ENCODE assay signal across 1 cellular context in the genomic region with DNA sequence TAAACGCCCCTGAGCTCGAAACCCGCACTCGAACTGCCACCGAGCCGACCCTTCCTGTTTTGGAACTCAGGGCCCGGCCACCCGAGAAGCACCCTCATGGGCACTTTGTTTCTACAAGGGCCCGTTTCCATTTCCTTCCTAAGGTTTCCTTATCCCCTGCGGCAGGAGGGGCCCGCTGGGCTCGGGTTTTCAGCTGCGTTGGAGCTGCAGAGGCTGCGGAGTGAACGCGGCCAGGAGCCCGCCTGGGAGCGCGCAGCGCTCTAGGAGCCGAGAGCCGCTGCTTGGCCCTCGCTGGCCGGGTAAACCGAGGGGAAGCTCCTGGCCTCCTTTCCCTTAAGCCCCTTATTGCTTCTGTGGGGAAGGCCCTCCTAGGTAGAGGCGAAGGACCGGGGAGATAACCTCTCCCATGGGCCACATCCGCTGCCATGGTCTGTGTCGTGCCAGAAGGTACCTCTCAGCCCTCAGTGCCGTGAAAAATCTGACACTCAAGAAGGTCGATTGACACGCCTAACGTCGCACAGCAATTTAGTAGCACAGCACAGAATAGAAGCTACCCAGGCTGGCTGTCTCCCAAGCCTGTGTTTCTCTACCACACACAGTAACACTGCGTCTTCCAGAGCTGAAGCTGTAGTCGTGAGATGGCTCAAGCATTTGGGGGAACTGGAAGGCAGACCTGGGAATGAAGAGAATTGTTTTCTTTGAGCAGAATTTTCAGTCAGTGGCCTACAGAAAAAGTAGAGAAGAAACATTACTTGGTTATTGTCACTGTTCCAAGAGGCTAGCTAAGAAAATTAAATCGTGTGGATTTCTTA.
TF ChIP-seq lines count a peak whose summit lies in the region.

No MANE protein-coding gene starts in this region.

TF ChIP-seq in K562, 482 proteins besides CTCF, POLR2A, EP300 and RAD21 (continued from another document and continues in another):
- TF ChIP-seq GABPA (tag; conservative IDR thresholded peaks at IDR 0.05; ENCODE audit: low read depth) = peak; percentile 15; the same call in 1 of the 2 replicates
- TF ChIP-seq, protein P1, sequence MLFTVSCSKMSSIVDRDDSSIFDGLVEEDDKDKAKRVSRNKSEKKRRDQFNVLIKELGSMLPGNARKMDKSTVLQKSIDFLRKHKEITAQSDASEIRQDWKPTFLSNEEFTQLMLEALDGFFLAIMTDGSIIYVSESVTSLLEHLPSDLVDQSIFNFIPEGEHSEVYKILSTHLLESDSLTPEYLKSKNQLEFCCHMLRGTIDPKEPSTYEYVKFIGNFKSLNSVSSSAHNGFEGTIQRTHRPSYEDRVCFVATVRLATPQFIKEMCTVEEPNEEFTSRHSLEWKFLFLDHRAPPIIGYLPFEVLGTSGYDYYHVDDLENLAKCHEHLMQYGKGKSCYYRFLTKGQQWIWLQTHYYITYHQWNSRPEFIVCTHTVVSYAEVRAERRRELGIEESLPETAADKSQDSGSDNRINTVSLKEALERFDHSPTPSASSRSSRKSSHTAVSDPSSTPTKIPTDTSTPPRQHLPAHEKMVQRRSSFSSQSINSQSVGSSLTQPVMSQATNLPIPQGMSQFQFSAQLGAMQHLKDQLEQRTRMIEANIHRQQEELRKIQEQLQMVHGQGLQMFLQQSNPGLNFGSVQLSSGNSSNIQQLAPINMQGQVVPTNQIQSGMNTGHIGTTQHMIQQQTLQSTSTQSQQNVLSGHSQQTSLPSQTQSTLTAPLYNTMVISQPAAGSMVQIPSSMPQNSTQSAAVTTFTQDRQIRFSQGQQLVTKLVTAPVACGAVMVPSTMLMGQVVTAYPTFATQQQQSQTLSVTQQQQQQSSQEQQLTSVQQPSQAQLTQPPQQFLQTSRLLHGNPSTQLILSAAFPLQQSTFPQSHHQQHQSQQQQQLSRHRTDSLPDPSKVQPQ (CRISPR knock-in tag; IDR thresholded peaks at IDR 0.05; ENCODE audit: borderline replicate concordance) = no peak
- no peak for TF ChIP-seq TGIF2 (CRISPR knock-in tag; IDR thresholded peaks at IDR 0.05)
- TF ChIP-seq PTBP1 (IDR thresholded peaks at IDR 0.05; ENCODE audit: low read depth, low read length) = no peak
- no peak for TF ChIP-seq TBL1XR1 (IDR thresholded peaks at IDR 0.05; ENCODE audit: low read length in 2 of 2)
- TF ChIP-seq SPI1 (IDR thresholded peaks at IDR 0.05; ENCODE audit: borderline replicate concordance, low read depth, low read length) = no peak
- peak; percentile 26; the same call in 1 of the 2 replicates for TF ChIP-seq ETV1 (tag; conservative IDR thresholded peaks at IDR 0.05; ENCODE audit: low read depth)
- no peak for TF ChIP-seq ZNF668 (CRISPR knock-in tag; IDR thresholded peaks at IDR 0.05)
- TF ChIP-seq HDAC6 (IDR thresholded peaks at IDR 0.05; ENCODE audit: low read depth, low read length) = no peak
- TF ChIP-seq ZNF445 (CRISPR knock-in tag; IDR thresholded peaks at IDR 0.05; ENCODE audit: low read depth) = no peak
- TF ChIP-seq PHF8 (IDR thresholded peaks at IDR 0.05; ENCODE audit: borderline replicate concordance, low read length) = peak; percentile 42
- 0 out of 2 replicates have a peak, but pooled peaks have one; percentile 6 for TF ChIP-seq HDAC2 (IDR thresholded peaks at IDR 0.05)
- no peak for TF ChIP-seq HMG20A (CRISPR knock-in tag; conservative IDR thresholded peaks at IDR 0.05)
- TF ChIP-seq ESRRA (IDR thresholded peaks at IDR 0.05; ENCODE audit: borderline replicate concordance, low read depth) = no peak
- TF ChIP-seq ZNF146 (CRISPR knock-in tag; IDR thresholded peaks at IDR 0.05; ENCODE audit: unreplicated experiment) = no peak
- TF ChIP-seq ZNF584 (CRISPR knock-in tag; IDR thresholded peaks at IDR 0.05; ENCODE audit: low read depth) = no peak
- TF ChIP-seq MCM5 (IDR thresholded peaks at IDR 0.05; ENCODE audit: low read depth) = no peak
- no peak for TF ChIP-seq ZNF707 (CRISPR knock-in tag; conservative IDR thresholded peaks at IDR 0.05)
- no peak for TF ChIP-seq ZNF165 (CRISPR knock-in tag; IDR thresholded peaks at IDR 0.05; ENCODE audit: borderline replicate concordance)
- TF ChIP-seq RFX5 (IDR thresholded peaks at IDR 0.05; ENCODE audit: low read depth, low read length) = no peak
- TF ChIP-seq CEBPG (CRISPR knock-in tag; IDR thresholded peaks at IDR 0.05) = no peak
- TF ChIP-seq CEBPG (tag; conservative IDR thresholded peaks at IDR 0.05 in 1 of 2, IDR thresholded peaks at IDR 0.05 in 1 of 2) = no peak
- no peak for TF ChIP-seq EWSR1 (IDR thresholded peaks at IDR 0.05; ENCODE audit: borderline replicate concordance, low read depth, partially characterized antibody)
- no peak for TF ChIP-seq MTA1 (IDR thresholded peaks at IDR 0.05; ENCODE audit: borderline replicate concordance)
- TF ChIP-seq POLR2B (IDR thresholded peaks at IDR 0.05; ENCODE audit: low read depth, partially characterized antibody) = peak; percentile 4
- TF ChIP-seq, protein P2, sequence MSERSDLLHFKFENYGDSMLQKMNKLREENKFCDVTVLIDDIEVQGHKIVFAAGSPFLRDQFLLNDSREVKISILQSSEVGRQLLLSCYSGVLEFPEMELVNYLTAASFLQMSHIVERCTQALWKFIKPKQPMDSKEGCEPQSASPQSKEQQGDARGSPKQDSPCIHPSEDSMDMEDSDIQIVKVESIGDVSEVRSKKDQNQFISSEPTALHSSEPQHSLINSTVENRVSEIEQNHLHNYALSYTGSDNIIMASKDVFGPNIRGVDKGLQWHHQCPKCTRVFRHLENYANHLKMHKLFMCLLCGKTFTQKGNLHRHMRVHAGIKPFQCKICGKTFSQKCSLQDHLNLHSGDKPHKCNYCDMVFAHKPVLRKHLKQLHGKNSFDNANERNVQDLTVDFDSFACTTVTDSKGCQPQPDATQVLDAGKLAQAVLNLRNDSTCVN (CRISPR knock-in tag; IDR thresholded peaks at IDR 0.05) = no peak
- no peak for TF ChIP-seq TAF9B (IDR thresholded peaks at IDR 0.05; ENCODE audit: partially characterized antibody)
- TF ChIP-seq ZC3H4 (CRISPR knock-in tag; IDR thresholded peaks at IDR 0.05; ENCODE audit: borderline replicate concordance) = peak; percentile 82; the same call in 1 of the 2 replicates
- no peak for TF ChIP-seq RCOR1 (IDR thresholded peaks at IDR 0.05; ENCODE audit: borderline replicate concordance in 1 of 2, low read depth in 2 of 2, low read length in 2 of 2)
- peak; percentile 11; the same call in 1 of the 2 replicates for TF ChIP-seq LCOR (CRISPR knock-in tag; IDR thresholded peaks at IDR 0.05)
- no peak for TF ChIP-seq ZNF583 (CRISPR knock-in tag; IDR thresholded peaks at IDR 0.05)
- TF ChIP-seq ZNF384 (IDR thresholded peaks at IDR 0.05; ENCODE audit: low read depth, low read length) = no peak
- 0 out of 2 replicates have a peak, but pooled peaks have one; percentile 24 for TF ChIP-seq GTF2E2 (tag; IDR thresholded peaks at IDR 0.05)
- TF ChIP-seq CREM (IDR thresholded peaks at IDR 0.05; ENCODE audit: low read depth) = no peak
- no peak for TF ChIP-seq MBD2 (IDR thresholded peaks at IDR 0.05; ENCODE audit: borderline replicate concordance, low read depth)
- TF ChIP-seq WHSC1 (IDR thresholded peaks at IDR 0.05; ENCODE audit: low read length) = no peak
- no peak for TF ChIP-seq NR2F6 (CRISPR knock-in tag; IDR thresholded peaks at IDR 0.05)
- TF ChIP-seq HMG20B (CRISPR knock-in tag; IDR thresholded peaks at IDR 0.05) = 0 out of 2 replicates have a peak, but pooled peaks have one; percentile 45
- TF ChIP-seq SIN3B (IDR thresholded peaks at IDR 0.05; ENCODE audit: low read depth) = no peak
- no peak for TF ChIP-seq JUND (IDR thresholded peaks at IDR 0.05; ENCODE audit: borderline replicate concordance, low read depth, low read length)
- TF ChIP-seq JUND (tag; IDR thresholded peaks at IDR 0.05; ENCODE audit: borderline replicate concordance, low read depth, low read length) = no peak
- no peak for TF ChIP-seq MTA3 (IDR thresholded peaks at IDR 0.05; ENCODE audit: borderline replicate concordance)
- no peak for TF ChIP-seq ZNF75A (CRISPR knock-in tag; IDR thresholded peaks at IDR 0.05)
- no peak for TF ChIP-seq GABPB1 (CRISPR knock-in tag; IDR thresholded peaks at IDR 0.05)
- TF ChIP-seq, protein P3, sequence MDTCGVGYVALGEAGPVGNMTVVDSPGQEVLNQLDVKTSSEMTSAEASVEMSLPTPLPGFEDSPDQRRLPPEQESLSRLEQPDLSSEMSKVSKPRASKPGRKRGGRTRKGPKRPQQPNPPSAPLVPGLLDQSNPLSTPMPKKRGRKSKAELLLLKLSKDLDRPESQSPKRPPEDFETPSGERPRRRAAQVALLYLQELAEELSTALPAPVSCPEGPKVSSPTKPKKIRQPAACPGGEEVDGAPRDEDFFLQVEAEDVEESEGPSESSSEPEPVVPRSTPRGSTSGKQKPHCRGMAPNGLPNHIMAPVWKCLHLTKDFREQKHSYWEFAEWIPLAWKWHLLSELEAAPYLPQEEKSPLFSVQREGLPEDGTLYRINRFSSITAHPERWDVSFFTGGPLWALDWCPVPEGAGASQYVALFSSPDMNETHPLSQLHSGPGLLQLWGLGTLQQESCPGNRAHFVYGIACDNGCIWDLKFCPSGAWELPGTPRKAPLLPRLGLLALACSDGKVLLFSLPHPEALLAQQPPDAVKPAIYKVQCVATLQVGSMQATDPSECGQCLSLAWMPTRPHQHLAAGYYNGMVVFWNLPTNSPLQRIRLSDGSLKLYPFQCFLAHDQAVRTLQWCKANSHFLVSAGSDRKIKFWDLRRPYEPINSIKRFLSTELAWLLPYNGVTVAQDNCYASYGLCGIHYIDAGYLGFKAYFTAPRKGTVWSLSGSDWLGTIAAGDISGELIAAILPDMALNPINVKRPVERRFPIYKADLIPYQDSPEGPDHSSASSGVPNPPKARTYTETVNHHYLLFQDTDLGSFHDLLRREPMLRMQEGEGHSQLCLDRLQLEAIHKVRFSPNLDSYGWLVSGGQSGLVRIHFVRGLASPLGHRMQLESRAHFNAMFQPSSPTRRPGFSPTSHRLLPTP (IDR thresholded peaks at IDR 0.05; ENCODE audit: borderline replicate concordance, extremely low read depth, insufficient read length) = no peak
- no peak for TF ChIP-seq ZNF324 (CRISPR knock-in tag; IDR thresholded peaks at IDR 0.05)
- TF ChIP-seq, protein P4, sequence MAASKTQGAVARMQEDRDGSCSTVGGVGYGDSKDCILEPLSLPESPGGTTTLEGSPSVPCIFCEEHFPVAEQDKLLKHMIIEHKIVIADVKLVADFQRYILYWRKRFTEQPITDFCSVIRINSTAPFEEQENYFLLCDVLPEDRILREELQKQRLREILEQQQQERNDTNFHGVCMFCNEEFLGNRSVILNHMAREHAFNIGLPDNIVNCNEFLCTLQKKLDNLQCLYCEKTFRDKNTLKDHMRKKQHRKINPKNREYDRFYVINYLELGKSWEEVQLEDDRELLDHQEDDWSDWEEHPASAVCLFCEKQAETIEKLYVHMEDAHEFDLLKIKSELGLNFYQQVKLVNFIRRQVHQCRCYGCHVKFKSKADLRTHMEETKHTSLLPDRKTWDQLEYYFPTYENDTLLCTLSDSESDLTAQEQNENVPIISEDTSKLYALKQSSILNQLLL (CRISPR knock-in tag; IDR thresholded peaks at IDR 0.05; ENCODE audit: borderline replicate concordance) = no peak
- no peak for TF ChIP-seq POLR2G (IDR thresholded peaks at IDR 0.05; ENCODE audit: low read depth, low read length)
- no peak for TF ChIP-seq ZNF232 (CRISPR knock-in tag; IDR thresholded peaks at IDR 0.05)
- TF ChIP-seq CC2D1A (IDR thresholded peaks at IDR 0.05) = no peak
- no peak for TF ChIP-seq ZNF133 (CRISPR knock-in tag; IDR thresholded peaks at IDR 0.05)
- TF ChIP-seq, protein P5, sequence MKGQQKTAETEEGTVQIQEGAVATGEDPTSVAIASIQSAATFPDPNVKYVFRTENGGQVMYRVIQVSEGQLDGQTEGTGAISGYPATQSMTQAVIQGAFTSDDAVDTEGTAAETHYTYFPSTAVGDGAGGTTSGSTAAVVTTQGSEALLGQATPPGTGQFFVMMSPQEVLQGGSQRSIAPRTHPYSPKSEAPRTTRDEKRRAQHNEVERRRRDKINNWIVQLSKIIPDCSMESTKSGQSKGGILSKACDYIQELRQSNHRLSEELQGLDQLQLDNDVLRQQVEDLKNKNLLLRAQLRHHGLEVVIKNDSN (CRISPR knock-in tag; IDR thresholded peaks at IDR 0.05) = no peak
- no peak for TF ChIP-seq NR3C1 (CRISPR knock-in tag; IDR thresholded peaks at IDR 0.05)
- TF ChIP-seq GTF2A2 (tag; IDR thresholded peaks at IDR 0.05) = 0 out of 2 replicates have a peak, but pooled peaks have one; percentile 57
- TF ChIP-seq ATF1 (CRISPR knock-in tag; IDR thresholded peaks at IDR 0.05) = no peak
- no peak for TF ChIP-seq ATF1 (tag; IDR thresholded peaks at IDR 0.05)
- 0 out of 2 replicates have a peak, but pooled peaks have one; percentile 15 for TF ChIP-seq ZKSCAN8 (CRISPR knock-in tag; IDR thresholded peaks at IDR 0.05)
- no peak for TF ChIP-seq FOXA1 (IDR thresholded peaks at IDR 0.05; ENCODE audit: borderline replicate concordance)
- no peak for TF ChIP-seq MECOM (CRISPR knock-in tag; IDR thresholded peaks at IDR 0.05)
- TF ChIP-seq NR2C2 (CRISPR knock-in tag; IDR thresholded peaks at IDR 0.05) = no peak
- no peak for TF ChIP-seq NR2C2 (tag; IDR thresholded peaks at IDR 0.05)
- TF ChIP-seq ZBTB1 (CRISPR knock-in tag; IDR thresholded peaks at IDR 0.05; ENCODE audit: borderline replicate concordance, low read depth) = no peak
- no peak for TF ChIP-seq L3MBTL2 (IDR thresholded peaks at IDR 0.05)
- TF ChIP-seq TCF7 (IDR thresholded peaks at IDR 0.05; ENCODE audit: borderline replicate concordance) = no peak
- TF ChIP-seq, protein P6, sequence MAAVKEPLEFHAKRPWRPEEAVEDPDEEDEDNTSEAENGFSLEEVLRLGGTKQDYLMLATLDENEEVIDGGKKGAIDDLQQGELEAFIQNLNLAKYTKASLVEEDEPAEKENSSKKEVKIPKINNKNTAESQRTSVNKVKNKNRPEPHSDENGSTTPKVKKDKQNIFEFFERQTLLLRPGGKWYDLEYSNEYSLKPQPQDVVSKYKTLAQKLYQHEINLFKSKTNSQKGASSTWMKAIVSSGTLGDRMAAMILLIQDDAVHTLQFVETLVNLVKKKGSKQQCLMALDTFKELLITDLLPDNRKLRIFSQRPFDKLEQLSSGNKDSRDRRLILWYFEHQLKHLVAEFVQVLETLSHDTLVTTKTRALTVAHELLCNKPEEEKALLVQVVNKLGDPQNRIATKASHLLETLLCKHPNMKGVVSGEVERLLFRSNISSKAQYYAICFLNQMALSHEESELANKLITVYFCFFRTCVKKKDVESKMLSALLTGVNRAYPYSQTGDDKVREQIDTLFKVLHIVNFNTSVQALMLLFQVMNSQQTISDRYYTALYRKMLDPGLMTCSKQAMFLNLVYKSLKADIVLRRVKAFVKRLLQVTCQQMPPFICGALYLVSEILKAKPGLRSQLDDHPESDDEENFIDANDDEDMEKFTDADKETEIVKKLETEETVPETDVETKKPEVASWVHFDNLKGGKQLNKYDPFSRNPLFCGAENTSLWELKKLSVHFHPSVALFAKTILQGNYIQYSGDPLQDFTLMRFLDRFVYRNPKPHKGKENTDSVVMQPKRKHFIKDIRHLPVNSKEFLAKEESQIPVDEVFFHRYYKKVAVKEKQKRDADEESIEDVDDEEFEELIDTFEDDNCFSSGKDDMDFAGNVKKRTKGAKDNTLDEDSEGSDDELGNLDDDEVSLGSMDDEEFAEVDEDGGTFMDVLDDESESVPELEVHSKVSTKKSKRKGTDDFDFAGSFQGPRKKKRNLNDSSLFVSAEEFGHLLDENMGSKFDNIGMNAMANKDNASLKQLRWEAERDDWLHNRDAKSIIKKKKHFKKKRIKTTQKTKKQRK (IDR thresholded peaks at IDR 0.05; ENCODE audit: borderline replicate concordance, low read depth, low read length) = no peak
- TF ChIP-seq ERF (CRISPR knock-in tag; IDR thresholded peaks at IDR 0.05) = no peak
- 0 out of 2 replicates have a peak, but pooled peaks have one; percentile 9 for TF ChIP-seq SMAD4 (CRISPR knock-in tag; conservative IDR thresholded peaks at IDR 0.05)
- TF ChIP-seq ZNF174 (CRISPR knock-in tag; IDR thresholded peaks at IDR 0.05) = no peak
- TF ChIP-seq TAF7 (tag; IDR thresholded peaks at IDR 0.05) = no peak
- no peak for TF ChIP-seq ZNF347 (CRISPR knock-in tag; IDR thresholded peaks at IDR 0.05; ENCODE audit: low read depth)
